1 cellular context compared by ENCODE assay signal in the genomic region with DNA sequence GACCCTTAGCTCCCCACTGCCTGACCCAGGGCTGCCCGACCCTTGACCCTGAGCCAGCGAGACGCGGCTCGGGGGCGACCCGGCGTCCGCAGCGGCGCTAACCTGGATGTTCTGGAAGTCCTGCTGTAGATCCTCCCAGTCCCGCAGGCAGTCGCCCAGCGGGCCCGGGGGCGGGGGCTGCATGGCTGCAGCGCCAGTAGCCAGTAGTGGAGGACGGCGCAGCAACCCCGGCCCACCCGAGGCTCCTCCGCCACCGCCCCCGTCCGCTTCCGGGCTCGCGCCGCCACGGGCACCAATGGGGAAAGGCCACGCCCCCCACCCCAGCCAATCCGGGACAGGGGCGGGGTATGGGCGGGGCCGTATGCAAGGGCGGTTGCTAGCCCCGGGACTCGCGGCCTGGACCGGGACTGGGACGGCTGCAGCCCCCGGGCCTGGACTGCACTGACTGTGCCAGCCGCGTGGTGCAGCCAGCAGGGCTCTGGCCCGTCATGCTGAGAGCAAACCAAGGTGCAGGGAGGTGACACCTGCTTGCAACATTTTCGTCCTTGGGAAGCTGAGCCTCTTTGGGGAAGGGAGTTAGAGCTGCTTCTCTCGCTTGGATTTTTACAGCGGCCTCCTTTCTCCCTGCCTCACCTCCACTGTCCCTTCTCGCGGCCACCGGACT.
TF ChIP-seq lines count a peak whose summit lies in the region.

A gene (minus strand): TSS at position 208 of the 664 bp plus-strand sequence. CDS start 25 bp downstream, at position 183.

TF ChIP-seq in K562, 482 proteins besides CTCF, POLR2A, EP300 and RAD21 (continued from another document):
- TF ChIP-seq, protein P1, sequence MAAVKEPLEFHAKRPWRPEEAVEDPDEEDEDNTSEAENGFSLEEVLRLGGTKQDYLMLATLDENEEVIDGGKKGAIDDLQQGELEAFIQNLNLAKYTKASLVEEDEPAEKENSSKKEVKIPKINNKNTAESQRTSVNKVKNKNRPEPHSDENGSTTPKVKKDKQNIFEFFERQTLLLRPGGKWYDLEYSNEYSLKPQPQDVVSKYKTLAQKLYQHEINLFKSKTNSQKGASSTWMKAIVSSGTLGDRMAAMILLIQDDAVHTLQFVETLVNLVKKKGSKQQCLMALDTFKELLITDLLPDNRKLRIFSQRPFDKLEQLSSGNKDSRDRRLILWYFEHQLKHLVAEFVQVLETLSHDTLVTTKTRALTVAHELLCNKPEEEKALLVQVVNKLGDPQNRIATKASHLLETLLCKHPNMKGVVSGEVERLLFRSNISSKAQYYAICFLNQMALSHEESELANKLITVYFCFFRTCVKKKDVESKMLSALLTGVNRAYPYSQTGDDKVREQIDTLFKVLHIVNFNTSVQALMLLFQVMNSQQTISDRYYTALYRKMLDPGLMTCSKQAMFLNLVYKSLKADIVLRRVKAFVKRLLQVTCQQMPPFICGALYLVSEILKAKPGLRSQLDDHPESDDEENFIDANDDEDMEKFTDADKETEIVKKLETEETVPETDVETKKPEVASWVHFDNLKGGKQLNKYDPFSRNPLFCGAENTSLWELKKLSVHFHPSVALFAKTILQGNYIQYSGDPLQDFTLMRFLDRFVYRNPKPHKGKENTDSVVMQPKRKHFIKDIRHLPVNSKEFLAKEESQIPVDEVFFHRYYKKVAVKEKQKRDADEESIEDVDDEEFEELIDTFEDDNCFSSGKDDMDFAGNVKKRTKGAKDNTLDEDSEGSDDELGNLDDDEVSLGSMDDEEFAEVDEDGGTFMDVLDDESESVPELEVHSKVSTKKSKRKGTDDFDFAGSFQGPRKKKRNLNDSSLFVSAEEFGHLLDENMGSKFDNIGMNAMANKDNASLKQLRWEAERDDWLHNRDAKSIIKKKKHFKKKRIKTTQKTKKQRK (IDR thresholded peaks at IDR 0.05; ENCODE audit: borderline replicate concordance, low read depth, low read length) = no peak
- TF ChIP-seq, protein P2, sequence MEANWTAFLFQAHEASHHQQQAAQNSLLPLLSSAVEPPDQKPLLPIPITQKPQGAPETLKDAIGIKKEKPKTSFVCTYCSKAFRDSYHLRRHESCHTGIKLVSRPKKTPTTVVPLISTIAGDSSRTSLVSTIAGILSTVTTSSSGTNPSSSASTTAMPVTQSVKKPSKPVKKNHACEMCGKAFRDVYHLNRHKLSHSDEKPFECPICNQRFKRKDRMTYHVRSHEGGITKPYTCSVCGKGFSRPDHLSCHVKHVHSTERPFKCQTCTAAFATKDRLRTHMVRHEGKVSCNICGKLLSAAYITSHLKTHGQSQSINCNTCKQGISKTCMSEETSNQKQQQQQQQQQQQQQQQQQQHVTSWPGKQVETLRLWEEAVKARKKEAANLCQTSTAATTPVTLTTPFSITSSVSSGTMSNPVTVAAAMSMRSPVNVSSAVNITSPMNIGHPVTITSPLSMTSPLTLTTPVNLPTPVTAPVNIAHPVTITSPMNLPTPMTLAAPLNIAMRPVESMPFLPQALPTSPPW (CRISPR knock-in tag; IDR thresholded peaks at IDR 0.05) = peak; percentile 88
- TF ChIP-seq RFX1 (IDR thresholded peaks at IDR 0.05) (no peak), FOXJ3 (CRISPR knock-in tag; IDR thresholded peaks at IDR 0.05) (no peak), ELF4 (CRISPR knock-in tag; IDR thresholded peaks at IDR 0.05) (peak; percentile 91), CHD1 (IDR thresholded peaks at IDR 0.05; ENCODE audit: low read length) (no peak), MTA3 (IDR thresholded peaks at IDR 0.05; ENCODE audit: borderline replicate concordance) (0 out of 2 replicates have a peak, but pooled peaks have one; percentile 63), RBFOX2 (IDR thresholded peaks at IDR 0.05; ENCODE audit: low read depth, low read length) (peak; percentile 78), ZBTB7A (IDR thresholded peaks at IDR 0.05; ENCODE audit: borderline replicate concordance, control insufficient read depth, low read depth, low read length) (peak; percentile 88), NFE2 (IDR thresholded peaks at IDR 0.05; ENCODE audit: low read depth) (no peak), RBM25 (IDR thresholded peaks at IDR 0.05; ENCODE audit: low read depth, low read length, severe bottlenecking) (peak; percentile 100), ETV6 (IDR thresholded peaks at IDR 0.05; ENCODE audit: borderline replicate concordance in 1 of 2, low read depth in 2 of 2, low read length in 1 of 2) (no peak), ETV6 (CRISPR knock-in tag; IDR thresholded peaks at IDR 0.05; ENCODE audit: borderline replicate concordance) (no peak), FIP1L1 (IDR thresholded peaks at IDR 0.05; ENCODE audit: low read depth, low read length, poor library complexity, severe bottlenecking) (peak; percentile 92), DPF2 (IDR thresholded peaks at IDR 0.05) (0 out of 2 replicates have a peak, but pooled peaks have one; percentile 23), ZFX (CRISPR knock-in tag; IDR thresholded peaks at IDR 0.05) (peak; percentile 91), SMARCA5 (IDR thresholded peaks at IDR 0.05) (peak; percentile 84), TBP (optimal IDR thresholded peaks at IDR 0.05; ENCODE audit: low read depth, low read length) (peak; percentile 62), SUPT5H (IDR thresholded peaks at IDR 0.05) (peak; percentile 82), ZNF699 (CRISPR knock-in tag; IDR thresholded peaks at IDR 0.05; ENCODE audit: insufficient replicate concordance) (no peak), FUS (optimal IDR thresholded peaks at IDR 0.05; ENCODE audit: low read depth, low read length) (no peak), CBX1 (IDR thresholded peaks at IDR 0.05; ENCODE audit: low read depth) (peak; percentile 96), POLR2AphosphoS2 (IDR thresholded peaks at IDR 0.05; ENCODE audit: low read length) (peak; percentile 84; the same call in 1 of the 2 replicates), ZNF217 (CRISPR knock-in tag; IDR thresholded peaks at IDR 0.05) (no peak), EGR1 (conservative IDR thresholded peaks at IDR 0.05) (peak; percentile 95), ZC3H4 (CRISPR knock-in tag; IDR thresholded peaks at IDR 0.05; ENCODE audit: borderline replicate concordance) (no peak), KLF16 (IDR thresholded peaks at IDR 0.05) (peak; percentile 42; the same call in 1 of the 2 replicates), SMARCE1 (IDR thresholded peaks at IDR 0.05) (0 out of 2 replicates have a peak, but pooled peaks have one; percentile 6), POLR2G (IDR thresholded peaks at IDR 0.05; ENCODE audit: low read depth, low read length) (peak; percentile 84), JUND (IDR thresholded peaks at IDR 0.05; ENCODE audit: borderline replicate concordance, low read depth, low read length) (0 out of 2 replicates have a peak, but pooled peaks have one; percentile 23), JUND (tag; IDR thresholded peaks at IDR 0.05; ENCODE audit: borderline replicate concordance, low read depth, low read length) (no peak; the same call in 2 of the 3 replicates), TSC22D4 (tag; IDR thresholded peaks at IDR 0.05) (no peak)
- TF ChIP-seq, protein P3, sequence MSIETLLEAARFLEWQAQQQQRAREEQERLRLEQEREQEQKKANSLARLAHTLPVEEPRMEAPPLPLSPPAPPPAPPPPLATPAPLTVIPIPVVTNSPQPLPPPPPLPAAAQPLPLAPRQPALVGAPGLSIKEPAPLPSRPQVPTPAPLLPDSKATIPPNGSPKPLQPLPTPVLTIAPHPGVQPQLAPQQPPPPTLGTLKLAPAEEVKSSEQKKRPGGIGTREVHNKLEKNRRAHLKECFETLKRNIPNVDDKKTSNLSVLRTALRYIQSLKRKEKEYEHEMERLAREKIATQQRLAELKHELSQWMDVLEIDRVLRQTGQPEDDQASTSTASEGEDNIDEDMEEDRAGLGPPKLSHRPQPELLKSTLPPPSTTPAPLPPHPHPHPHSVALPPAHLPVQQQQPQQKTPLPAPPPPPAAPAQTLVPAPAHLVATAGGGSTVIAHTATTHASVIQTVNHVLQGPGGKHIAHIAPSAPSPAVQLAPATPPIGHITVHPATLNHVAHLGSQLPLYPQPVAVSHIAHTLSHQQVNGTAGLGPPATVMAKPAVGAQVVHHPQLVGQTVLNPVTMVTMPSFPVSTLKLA (conservative IDR thresholded peaks at IDR 0.05) = peak in 1 of 2 experiments; percentile 90; a peak in 3 of 4 replicates
- TF ChIP-seq, protein P4, sequence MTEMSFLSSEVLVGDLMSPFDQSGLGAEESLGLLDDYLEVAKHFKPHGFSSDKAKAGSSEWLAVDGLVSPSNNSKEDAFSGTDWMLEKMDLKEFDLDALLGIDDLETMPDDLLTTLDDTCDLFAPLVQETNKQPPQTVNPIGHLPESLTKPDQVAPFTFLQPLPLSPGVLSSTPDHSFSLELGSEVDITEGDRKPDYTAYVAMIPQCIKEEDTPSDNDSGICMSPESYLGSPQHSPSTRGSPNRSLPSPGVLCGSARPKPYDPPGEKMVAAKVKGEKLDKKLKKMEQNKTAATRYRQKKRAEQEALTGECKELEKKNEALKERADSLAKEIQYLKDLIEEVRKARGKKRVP (CRISPR knock-in tag; IDR thresholded peaks at IDR 0.05) = 0 out of 2 replicates have a peak, but pooled peaks have one; percentile 15
- TF ChIP-seq, protein P5, sequence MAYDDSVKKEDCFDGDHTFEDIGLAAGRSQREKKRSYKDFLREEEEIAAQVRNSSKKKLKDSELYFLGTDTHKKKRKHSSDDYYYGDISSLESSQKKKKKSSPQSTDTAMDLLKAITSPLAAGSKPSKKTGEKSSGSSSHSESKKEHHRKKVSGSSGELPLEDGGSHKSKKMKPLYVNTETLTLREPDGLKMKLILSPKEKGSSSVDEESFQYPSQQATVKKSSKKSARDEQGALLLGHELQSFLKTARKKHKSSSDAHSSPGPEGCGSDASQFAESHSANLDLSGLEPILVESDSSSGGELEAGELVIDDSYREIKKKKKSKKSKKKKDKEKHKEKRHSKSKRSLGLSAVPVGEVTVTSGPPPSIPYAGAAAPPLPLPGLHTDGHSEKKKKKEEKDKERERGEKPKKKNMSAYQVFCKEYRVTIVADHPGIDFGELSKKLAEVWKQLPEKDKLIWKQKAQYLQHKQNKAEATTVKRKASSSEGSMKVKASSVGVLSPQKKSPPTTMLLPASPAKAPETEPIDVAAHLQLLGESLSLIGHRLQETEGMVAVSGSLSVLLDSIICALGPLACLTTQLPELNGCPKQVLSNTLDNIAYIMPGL (CRISPR knock-in tag; IDR thresholded peaks at IDR 0.05) = 0 out of 2 replicates have a peak, but pooled peaks have one; percentile 50
- TF ChIP-seq, protein P6, sequence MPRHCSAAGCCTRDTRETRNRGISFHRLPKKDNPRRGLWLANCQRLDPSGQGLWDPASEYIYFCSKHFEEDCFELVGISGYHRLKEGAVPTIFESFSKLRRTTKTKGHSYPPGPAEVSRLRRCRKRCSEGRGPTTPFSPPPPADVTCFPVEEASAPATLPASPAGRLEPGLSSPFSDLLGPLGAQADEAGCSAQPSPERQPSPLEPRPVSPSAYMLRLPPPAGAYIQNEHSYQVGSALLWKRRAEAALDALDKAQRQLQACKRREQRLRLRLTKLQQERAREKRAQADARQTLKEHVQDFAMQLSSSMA (CRISPR knock-in tag; IDR thresholded peaks at IDR 0.05) = no peak; the same call in 1 of the 2 replicates
- TF ChIP-seq, protein P7, sequence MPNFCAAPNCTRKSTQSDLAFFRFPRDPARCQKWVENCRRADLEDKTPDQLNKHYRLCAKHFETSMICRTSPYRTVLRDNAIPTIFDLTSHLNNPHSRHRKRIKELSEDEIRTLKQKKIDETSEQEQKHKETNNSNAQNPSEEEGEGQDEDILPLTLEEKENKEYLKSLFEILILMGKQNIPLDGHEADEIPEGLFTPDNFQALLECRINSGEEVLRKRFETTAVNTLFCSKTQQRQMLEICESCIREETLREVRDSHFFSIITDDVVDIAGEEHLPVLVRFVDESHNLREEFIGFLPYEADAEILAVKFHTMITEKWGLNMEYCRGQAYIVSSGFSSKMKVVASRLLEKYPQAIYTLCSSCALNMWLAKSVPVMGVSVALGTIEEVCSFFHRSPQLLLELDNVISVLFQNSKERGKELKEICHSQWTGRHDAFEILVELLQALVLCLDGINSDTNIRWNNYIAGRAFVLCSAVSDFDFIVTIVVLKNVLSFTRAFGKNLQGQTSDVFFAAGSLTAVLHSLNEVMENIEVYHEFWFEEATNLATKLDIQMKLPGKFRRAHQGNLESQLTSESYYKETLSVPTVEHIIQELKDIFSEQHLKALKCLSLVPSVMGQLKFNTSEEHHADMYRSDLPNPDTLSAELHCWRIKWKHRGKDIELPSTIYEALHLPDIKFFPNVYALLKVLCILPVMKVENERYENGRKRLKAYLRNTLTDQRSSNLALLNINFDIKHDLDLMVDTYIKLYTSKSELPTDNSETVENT (CRISPR knock-in tag; IDR thresholded peaks at IDR 0.05) = peak; percentile 64; the same call in 1 of the 2 replicates
- TF ChIP-seq, protein P8, sequence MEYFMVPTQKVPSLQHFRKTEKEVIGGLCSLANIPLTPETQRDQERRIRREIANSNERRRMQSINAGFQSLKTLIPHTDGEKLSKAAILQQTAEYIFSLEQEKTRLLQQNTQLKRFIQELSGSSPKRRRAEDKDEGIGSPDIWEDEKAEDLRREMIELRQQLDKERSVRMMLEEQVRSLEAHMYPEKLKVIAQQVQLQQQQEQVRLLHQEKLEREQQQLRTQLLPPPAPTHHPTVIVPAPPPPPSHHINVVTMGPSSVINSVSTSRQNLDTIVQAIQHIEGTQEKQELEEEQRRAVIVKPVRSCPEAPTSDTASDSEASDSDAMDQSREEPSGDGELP (CRISPR knock-in tag; IDR thresholded peaks at IDR 0.05; ENCODE audit: borderline replicate concordance) = peak; percentile 75; the same call in 1 of the 2 replicates
